ENCODE assay signal across 20 cellular contexts in genomic region chr1:27218736-27219135, GRCh38. TPM values are rescaled to one million over a fixed set of nuclear protein-coding genes. Genes with fewer than 3 reads are reported as not detected.
A peak's percentile ranks its signal among the peaks of the same experiment; 100 is the strongest.
DNase-seq lines count a peak whose midpoint lies in the region; ATAC-seq and TF ChIP-seq lines count a peak whose summit lies in the region.
"Had no signal": no experiment of that assay in that cellular context is flagged by ENCODE, and none has a peak within 500 bp of the region (broad histone marks: within the 10 kb centered on the region; RNA-seq: fewer than 3 reads in every experiment).

No MANE protein-coding gene starts in this region.

- no peaks in the 10 kb centered on the region for H3K9me3 ChIP-seq in cardiac muscle cell (ENCODE audit: low read depth)
- H3K9me3 ChIP-seq in WERI-Rb-1 (ENCODE audit: severe bottlenecking), result no peaks in the 10 kb centered on the region
- H3K9me3 ChIP-seq: A549 had no signal

- no peak overlapping the region for H3K4me3 ChIP-seq in cardiac muscle cell
- no peak overlapping the region for H3K4me3 ChIP-seq in coronary artery
- H3K4me3 ChIP-seq in WERI-Rb-1 (ENCODE audit: low read depth, low read length), result no peak overlapping the region
- H3K4me3 ChIP-seq: A549; BLaER1 treated with 17β-estradiol and CSF1 and Interleukin-3, amounts not matched to agents 10 nM and 100 nM had no signal

- H3K4me1 ChIP-seq in cardiac muscle cell (ENCODE audit: low read depth), result no peaks in the 10 kb centered on the region
- H3K4me1 ChIP-seq: A549; BLaER1 treated with 17β-estradiol and CSF1 and Interleukin-3, amounts not matched to agents 10 nM and 100 nM had no signal

- H3K36me3 ChIP-seq in cardiac muscle cell (no peaks in the 10 kb centered on the region), WERI-Rb-1 (no peaks in the 10 kb centered on the region)
- H3K36me3 ChIP-seq: BLaER1 treated with 17β-estradiol and CSF1 and Interleukin-3, amounts not matched to agents 10 nM and 100 nM had no signal

- no peak overlapping the region for H3K27ac ChIP-seq in cardiac muscle cell
- H3K27ac ChIP-seq in coronary artery, result no peak overlapping the region
- no peak overlapping the region for H3K27ac ChIP-seq in WERI-Rb-1
- H3K27ac ChIP-seq: A549; BLaER1 treated with 17β-estradiol and CSF1 and Interleukin-3, amounts not matched to agents 10 nM and 100 nM had no signal

- ATAC-seq in left ventricle myocardium superior (no peak), GM21447 (IDR thresholded peaks at IDR 0.05; ENCODE audit: unreplicated experiment) (no peak)
- ATAC-seq: A549, Panc1 had no signal

- DNase-seq in NCI-H2029 treated with DMSO at 0.1 percent for 48 hours (lab: John Stamatoyannopoulos, UW) (peak; percentile 25), NCI-H2029 (lab: John Stamatoyannopoulos, UW) (no peak), cardiac muscle cell (ENCODE audit: low read depth in 1 of 2, low spot score in 1 of 2) (peak; percentile 28 to 31), left ventricle myocardium superior (no peak), coronary artery (ENCODE audit: low spot score) (peak; percentile 1), WERI-Rb-1 (no peak)
- DNase-seq: AML-193; CD4-positive, alpha-beta T cell; Karpas-422; NCI-H1092 treated with DMSO at 0.1 percent for 48 hours; NCI-H146; NCI-H1930; NCI-H2171; NCI-H524 treated with DMSO at 0.1 percent for 48 hours; NCI-H774; SHP77 treated with DMSO at 0.1 percent for 48 hours had no signal

- H3K27me3 ChIP-seq in cardiac muscle cell, result no peaks in the 10 kb centered on the region
- H3K27me3 ChIP-seq in WERI-Rb-1 (ENCODE audit: insufficient read depth, low read depth, severe bottlenecking), result no peaks in the 10 kb centered on the region
- H3K27me3 ChIP-seq: BLaER1 treated with 17β-estradiol and CSF1 and Interleukin-3, amounts not matched to agents 10 nM and 100 nM had no signal

- intact Hi-C loops in left ventricle myocardium superior (cut with micrococcal nuclease), result no loop called here

- TF ChIP-seq CTCF in cardiac muscle cell (IDR thresholded peaks at IDR 0.05; ENCODE audit: low read depth, low read length), result no peak
- TF ChIP-seq CTCF in coronary artery (IDR thresholded peaks at IDR 0.05), result no peak
- TF ChIP-seq CTCF in WERI-Rb-1 (IDR thresholded peaks at IDR 0.05; ENCODE audit: low read depth, low read length), result no peak

RNA-seq across cellular contexts. Expression of gene WDTC1, which starts 15.7 kb away (rescaled TPM):
- 49.9 and 52.5 TPM in 2 replicates for total RNA-seq in cardiac muscle cell
- polyA plus RNA-seq in cardiac muscle cell, result 18.9 and 22.8 TPM in 2 replicates
- 68.8 TPM for total RNA-seq in left ventricle myocardium superior

Comparison
In these comparisons a context has a peak if more than half of its experiments do, and no peak if none do; other contexts are left out.
1. DNase-seq: peak in NCI-H2029 treated with DMSO at 0.1 percent for 48 hours (single experiment), cardiac muscle cell (2 of 2) and coronary artery (single experiment); none in NCI-H2029 (single experiment), left ventricle myocardium superior (single experiment) and WERI-Rb-1 (single experiment).